In the genomic region with DNA sequence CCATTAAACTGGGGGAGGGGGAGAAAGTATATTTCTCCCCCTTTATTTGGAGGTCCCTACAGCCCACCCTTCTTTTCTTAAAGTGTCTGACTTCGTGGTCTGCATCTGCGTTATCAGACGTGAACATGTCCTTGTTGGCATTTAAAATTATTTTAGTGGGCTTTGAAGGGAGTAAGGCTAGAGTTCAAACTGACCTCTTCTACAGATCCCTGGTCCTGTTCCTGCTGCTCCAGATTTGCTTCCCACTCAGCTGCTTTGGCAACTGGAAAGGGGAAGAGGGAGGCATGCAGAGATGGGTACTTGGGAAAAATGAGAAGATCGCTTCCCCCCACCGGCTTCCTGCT, we compare ENCODE assay signal across 1 cellular context.
TF ChIP-seq lines count a peak whose summit lies in the region.

No MANE protein-coding gene starts in this region.

TF ChIP-seq in neural cell, 6 proteins besides CTCF, POLR2A, EP300 and RAD21 (continued from another document):
- TF ChIP-seq EZH2 (IDR thresholded peaks at IDR 0.05; ENCODE audit: borderline replicate concordance, insufficient read depth, low read length, poor library complexity, severe bottlenecking), result no peak
- no peak for TF ChIP-seq TAF1 (IDR thresholded peaks at IDR 0.05; ENCODE audit: low read depth)
- TF ChIP-seq SMC3 (conservative IDR thresholded peaks at IDR 0.05; ENCODE audit: poor library complexity), result no peak
- TF ChIP-seq MXI1 (conservative IDR thresholded peaks at IDR 0.05; ENCODE audit: poor library complexity, severe bottlenecking), result no peak
